Comparison of ENCODE assay signal across 1 cellular context in the genomic region with DNA sequence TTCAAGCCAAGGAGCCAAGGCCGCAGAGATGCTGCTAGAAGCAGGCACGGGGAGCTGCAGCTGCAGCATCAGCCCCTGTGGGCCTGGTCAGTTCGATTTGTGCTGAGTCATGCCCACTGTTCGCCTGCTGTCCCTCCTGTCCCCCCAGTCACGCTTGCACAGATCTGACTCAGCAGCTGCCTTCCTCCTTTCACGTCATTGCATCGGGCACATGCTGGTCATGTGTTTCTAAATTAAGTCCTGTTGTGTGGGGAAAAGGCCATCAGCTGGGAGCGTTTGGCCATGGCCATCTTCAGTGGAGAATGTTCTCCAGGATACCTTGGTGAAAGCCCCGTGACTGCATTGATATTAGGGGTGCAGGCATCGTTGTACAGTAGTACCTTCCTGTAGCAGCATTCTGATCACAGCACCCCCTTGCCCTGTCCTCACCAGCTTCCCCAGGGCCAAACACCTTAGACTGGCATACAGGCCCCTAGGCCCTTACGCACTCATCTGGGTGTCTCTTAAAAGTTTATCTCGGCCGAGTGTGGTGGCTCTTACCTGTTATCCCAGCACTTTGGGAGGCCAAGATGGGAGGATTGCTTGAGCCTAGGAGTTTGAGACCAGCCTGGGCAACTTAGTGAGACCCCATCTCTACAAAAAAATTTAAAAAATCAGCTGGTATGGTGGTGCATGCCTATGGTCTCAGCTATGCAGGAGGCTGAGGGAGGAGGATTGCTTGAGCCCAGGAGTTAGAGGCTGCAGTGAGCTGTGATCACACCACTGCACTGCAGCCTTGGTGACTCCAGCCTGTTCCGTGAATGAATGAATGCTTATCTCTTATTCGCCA.
TF ChIP-seq lines count a peak whose summit lies in the region.

No MANE protein-coding gene starts in this region.

TF ChIP-seq in K562, 482 proteins besides CTCF, POLR2A, EP300 and RAD21 (continued from another document and continues in another):
- no peak for TF ChIP-seq PHF20 (IDR thresholded peaks at IDR 0.05; ENCODE audit: partially characterized antibody)
- TF ChIP-seq, protein P1, sequence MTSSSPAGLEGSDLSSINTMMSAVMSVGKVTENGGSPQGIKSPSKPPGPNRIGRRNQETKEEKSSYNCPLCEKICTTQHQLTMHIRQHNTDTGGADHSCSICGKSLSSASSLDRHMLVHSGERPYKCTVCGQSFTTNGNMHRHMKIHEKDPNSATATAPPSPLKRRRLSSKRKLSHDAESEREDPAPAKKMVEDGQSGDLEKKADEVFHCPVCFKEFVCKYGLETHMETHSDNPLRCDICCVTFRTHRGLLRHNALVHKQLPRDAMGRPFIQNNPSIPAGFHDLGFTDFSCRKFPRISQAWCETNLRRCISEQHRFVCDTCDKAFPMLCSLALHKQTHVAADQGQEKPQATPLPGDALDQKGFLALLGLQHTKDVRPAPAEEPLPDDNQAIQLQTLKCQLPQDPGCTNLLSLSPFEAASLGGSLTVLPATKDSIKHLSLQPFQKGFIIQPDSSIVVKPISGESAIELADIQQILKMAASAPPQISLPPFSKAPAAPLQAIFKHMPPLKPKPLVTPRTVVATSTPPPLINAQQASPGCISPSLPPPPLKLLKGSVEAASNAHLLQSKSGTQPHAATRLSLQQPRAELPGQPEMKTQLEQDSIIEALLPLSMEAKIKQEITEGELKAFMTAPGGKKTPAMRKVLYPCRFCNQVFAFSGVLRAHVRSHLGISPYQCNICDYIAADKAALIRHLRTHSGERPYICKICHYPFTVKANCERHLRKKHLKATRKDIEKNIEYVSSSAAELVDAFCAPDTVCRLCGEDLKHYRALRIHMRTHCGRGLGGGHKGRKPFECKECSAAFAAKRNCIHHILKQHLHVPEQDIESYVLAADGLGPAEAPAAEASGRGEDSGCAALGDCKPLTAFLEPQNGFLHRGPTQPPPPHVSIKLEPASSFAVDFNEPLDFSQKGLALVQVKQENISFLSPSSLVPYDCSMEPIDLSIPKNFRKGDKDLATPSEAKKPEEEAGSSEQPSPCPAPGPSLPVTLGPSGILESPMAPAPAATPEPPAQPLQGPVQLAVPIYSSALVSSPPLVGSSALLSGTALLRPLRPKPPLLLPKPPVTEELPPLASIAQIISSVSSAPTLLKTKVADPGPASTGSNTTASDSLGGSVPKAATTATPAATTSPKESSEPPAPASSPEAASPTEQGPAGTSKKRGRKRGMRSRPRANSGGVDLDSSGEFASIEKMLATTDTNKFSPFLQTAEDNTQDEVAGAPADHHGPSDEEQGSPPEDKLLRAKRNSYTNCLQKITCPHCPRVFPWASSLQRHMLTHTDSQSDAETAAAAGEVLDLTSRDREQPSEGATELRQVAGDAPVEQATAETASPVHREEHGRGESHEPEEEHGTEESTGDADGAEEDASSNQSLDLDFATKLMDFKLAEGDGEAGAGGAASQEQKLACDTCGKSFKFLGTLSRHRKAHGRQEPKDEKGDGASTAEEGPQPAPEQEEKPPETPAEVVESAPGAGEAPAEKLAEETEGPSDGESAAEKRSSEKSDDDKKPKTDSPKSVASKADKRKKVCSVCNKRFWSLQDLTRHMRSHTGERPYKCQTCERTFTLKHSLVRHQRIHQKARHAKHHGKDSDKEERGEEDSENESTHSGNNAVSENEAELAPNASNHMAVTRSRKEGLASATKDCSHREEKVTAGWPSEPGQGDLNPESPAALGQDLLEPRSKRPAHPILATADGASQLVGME (CRISPR knock-in tag; IDR thresholded peaks at IDR 0.05), result peak; percentile 94
- TF ChIP-seq PTBP1 (IDR thresholded peaks at IDR 0.05; ENCODE audit: low read depth, low read length), result no peak
- TF ChIP-seq PURB (CRISPR knock-in tag; IDR thresholded peaks at IDR 0.05; ENCODE audit: low read depth), result no peak
- peak; percentile 66; the same call in 1 of the 2 replicates for TF ChIP-seq JUNB (CRISPR knock-in tag; conservative IDR thresholded peaks at IDR 0.05)
- TF ChIP-seq POLR2AphosphoS5 (IDR thresholded peaks at IDR 0.05; ENCODE audit: control insufficient read depth, insufficient read depth, low read depth, low read length), result no peak
- no peak for TF ChIP-seq NR4A1 (CRISPR knock-in tag; IDR thresholded peaks at IDR 0.05)
- TF ChIP-seq NR4A1 (tag; IDR thresholded peaks at IDR 0.05), result peak; percentile 92
- TF ChIP-seq CREB1 (IDR thresholded peaks at IDR 0.05), result peak; percentile 40; the same call in 1 of the 2 replicates
- peak; percentile 81; the same call in 1 of the 2 replicates for TF ChIP-seq CREB1 (CRISPR knock-in tag; IDR thresholded peaks at IDR 0.05)
- peak; percentile 93 for TF ChIP-seq SMARCE1 (IDR thresholded peaks at IDR 0.05)
- TF ChIP-seq ZFP1 (CRISPR knock-in tag; IDR thresholded peaks at IDR 0.05), result no peak
- no peak for TF ChIP-seq ZNF740 (CRISPR knock-in tag; IDR thresholded peaks at IDR 0.05)
- TF ChIP-seq ZNF740 (tag; IDR thresholded peaks at IDR 0.05), result no peak
- TF ChIP-seq TGIF2 (CRISPR knock-in tag; IDR thresholded peaks at IDR 0.05), result no peak
- TF ChIP-seq ZC3H4 (CRISPR knock-in tag; IDR thresholded peaks at IDR 0.05; ENCODE audit: borderline replicate concordance), result no peak
- no peak for TF ChIP-seq ZBTB49 (CRISPR knock-in tag; IDR thresholded peaks at IDR 0.05; ENCODE audit: borderline replicate concordance)
- no peak for TF ChIP-seq ZNF217 (CRISPR knock-in tag; IDR thresholded peaks at IDR 0.05)
- no peak; the same call in 1 of the 2 replicates for TF ChIP-seq IFI16 (CRISPR knock-in tag; IDR thresholded peaks at IDR 0.05)
- TF ChIP-seq EWSR1 (IDR thresholded peaks at IDR 0.05; ENCODE audit: borderline replicate concordance, low read depth, partially characterized antibody), result no peak
- no peak for TF ChIP-seq CEBPZ (IDR thresholded peaks at IDR 0.05; ENCODE audit: borderline replicate concordance, low read depth, low read length)
- no peak for TF ChIP-seq BDP1 (IDR thresholded peaks at IDR 0.05; ENCODE audit: insufficient read depth, insufficient read length)
- no peak for TF ChIP-seq ZNF282 (CRISPR knock-in tag; IDR thresholded peaks at IDR 0.05)
- TF ChIP-seq POLR3A (IDR thresholded peaks at IDR 0.05; ENCODE audit: borderline replicate concordance, extremely low read depth, insufficient read depth, insufficient read length), result no peak
- no peak; the same call in 1 of the 2 replicates for TF ChIP-seq CBX1 (IDR thresholded peaks at IDR 0.05; ENCODE audit: low read depth)
- TF ChIP-seq KAT2B (IDR thresholded peaks at IDR 0.05; ENCODE audit: low read depth, low read length), result no peak
- no peak for TF ChIP-seq BRCA1 (IDR thresholded peaks at IDR 0.05)
- no peak for TF ChIP-seq BRCA1 (CRISPR knock-in tag; IDR thresholded peaks at IDR 0.05)
- TF ChIP-seq, protein P2, sequence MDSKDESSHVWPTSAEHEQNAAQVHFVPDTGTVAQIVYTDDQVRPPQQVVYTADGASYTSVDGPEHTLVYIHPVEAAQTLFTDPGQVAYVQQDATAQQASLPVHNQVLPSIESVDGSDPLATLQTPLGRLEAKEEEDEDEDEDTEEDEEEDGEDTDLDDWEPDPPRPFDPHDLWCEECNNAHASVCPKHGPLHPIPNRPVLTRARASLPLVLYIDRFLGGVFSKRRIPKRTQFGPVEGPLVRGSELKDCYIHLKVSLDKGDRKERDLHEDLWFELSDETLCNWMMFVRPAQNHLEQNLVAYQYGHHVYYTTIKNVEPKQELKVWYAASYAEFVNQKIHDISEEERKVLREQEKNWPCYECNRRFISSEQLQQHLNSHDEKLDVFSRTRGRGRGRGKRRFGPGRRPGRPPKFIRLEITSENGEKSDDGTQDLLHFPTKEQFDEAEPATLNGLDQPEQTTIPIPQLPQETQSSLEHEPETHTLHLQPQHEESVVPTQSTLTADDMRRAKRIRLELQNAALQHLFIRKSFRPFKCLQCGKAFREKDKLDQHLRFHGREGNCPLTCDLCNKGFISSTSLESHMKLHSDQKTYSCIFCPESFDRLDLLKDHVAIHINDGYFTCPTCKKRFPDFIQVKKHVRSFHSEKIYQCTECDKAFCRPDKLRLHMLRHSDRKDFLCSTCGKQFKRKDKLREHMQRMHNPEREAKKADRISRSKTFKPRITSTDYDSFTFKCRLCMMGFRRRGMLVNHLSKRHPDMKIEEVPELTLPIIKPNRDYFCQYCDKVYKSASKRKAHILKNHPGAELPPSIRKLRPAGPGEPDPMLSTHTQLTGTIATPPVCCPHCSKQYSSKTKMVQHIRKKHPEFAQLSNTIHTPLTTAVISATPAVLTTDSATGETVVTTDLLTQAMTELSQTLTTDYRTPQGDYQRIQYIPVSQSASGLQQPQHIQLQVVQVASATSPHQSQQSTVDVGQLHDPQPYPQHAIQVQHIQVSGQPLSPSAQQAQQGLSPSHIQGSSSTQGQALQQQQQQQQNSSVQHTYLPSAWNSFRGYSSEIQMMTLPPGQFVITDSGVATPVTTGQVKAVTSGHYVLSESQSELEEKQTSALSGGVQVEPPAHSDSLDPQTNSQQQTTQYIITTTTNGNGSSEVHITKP (IDR thresholded peaks at IDR 0.05; ENCODE audit: partially characterized antibody), result peak; percentile 35
- TF ChIP-seq ELF2 (CRISPR knock-in tag; IDR thresholded peaks at IDR 0.05), result peak; percentile 78
- TF ChIP-seq MCM5 (IDR thresholded peaks at IDR 0.05; ENCODE audit: low read depth), result no peak
- no peak for TF ChIP-seq GATAD2B (IDR thresholded peaks at IDR 0.05; ENCODE audit: borderline replicate concordance)
- TF ChIP-seq ZNF507 (tag; conservative IDR thresholded peaks at IDR 0.05), result no peak
- TF ChIP-seq ZNF512 (tag; IDR thresholded peaks at IDR 0.05), result no peak
- TF ChIP-seq ZFX (CRISPR knock-in tag; IDR thresholded peaks at IDR 0.05), result peak; percentile 42; the same call in 1 of the 2 replicates
- TF ChIP-seq PHB2 (IDR thresholded peaks at IDR 0.05; ENCODE audit: low read depth), result no peak
- TF ChIP-seq, protein P3, sequence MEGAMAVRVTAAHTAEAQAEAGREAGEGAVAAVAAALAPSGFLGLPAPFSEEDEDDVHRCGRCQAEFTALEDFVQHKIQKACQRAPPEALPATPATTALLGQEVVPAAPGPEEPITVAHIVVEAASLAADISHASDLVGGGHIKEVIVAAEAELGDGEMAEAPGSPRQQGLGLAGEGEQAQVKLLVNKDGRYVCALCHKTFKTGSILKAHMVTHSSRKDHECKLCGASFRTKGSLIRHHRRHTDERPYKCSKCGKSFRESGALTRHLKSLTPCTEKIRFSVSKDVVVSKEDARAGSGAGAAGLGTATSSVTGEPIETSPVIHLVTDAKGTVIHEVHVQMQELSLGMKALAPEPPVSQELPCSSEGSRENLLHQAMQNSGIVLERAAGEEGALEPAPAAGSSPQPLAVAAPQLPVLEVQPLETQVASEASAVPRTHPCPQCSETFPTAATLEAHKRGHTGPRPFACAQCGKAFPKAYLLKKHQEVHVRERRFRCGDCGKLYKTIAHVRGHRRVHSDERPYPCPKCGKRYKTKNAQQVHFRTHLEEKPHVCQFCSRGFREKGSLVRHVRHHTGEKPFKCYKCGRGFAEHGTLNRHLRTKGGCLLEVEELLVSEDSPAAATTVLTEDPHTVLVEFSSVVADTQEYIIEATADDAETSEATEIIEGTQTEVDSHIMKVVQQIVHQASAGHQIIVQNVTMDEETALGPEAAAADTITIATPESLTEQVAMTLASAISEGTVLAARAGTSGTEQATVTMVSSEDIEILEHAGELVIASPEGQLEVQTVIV (CRISPR knock-in tag; IDR thresholded peaks at IDR 0.05; ENCODE audit: borderline replicate concordance), result peak; percentile 29; the same call in 1 of the 2 replicates
